ENCODE assay signal across 14 cellular contexts in the genomic region with DNA sequence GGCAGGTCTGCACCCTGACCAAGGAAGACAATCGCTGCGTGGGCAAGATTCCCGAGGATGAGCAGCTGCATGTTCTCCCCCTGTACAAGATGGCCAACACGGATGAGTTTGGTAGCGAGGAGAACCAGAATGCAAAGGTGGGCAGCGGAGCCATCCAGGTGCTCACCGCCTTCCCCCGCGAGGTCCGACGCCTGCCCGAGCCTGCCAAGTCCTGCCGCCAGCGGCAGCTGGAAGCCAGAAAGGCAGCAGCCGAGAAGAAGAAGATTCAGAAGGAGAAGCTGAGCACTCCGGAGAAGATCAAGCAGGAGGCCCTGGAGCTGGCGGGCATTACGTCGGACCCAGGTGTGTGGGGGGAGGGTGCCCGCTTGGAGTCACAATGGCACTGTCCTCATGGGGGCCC. TPM values are rescaled to one million over a fixed set of nuclear protein-coding genes. Genes with fewer than 3 reads are reported as not detected.
DNase-seq lines count a peak whose midpoint lies in the region; ATAC-seq and TF ChIP-seq lines count a peak whose summit lies in the region.
"Had no signal": no experiment of that assay in that cellular context is flagged by ENCODE, and none has a peak within 500 bp of the region (broad histone marks: within the 10 kb centered on the region; RNA-seq: fewer than 3 reads in every experiment).

No MANE protein-coding gene starts in this region.

- H3K27me3 Mint-ChIP-seq in activated CD4-positive, alpha-beta T cell treated with anti-CD3 and anti-CD28 coated beads, Interleukin-2, amount 10 ng/mL, durations not matched to agents 7 days and 5 days, result no peaks in the 10 kb centered on the region
- no peaks in the 10 kb centered on the region for H3K27me3 Mint-ChIP-seq in activated naive CD4-positive, alpha-beta T cell treated with anti-CD3 and anti-CD28 coated beads for 36 hours (ENCODE audit: low read depth)
- H3K27me3 Mint-ChIP-seq in naive thymus-derived CD4-positive, alpha-beta T cell, result no peaks in the 10 kb centered on the region
- H3K27me3 Mint-ChIP-seq in type B pancreatic cell, result no peaks in the 10 kb centered on the region

- intact Hi-C loops in activated naive CD4-positive, alpha-beta T cell treated with anti-CD3 and anti-CD28 coated beads for 36 hours (cut with micrococcal nuclease), result no loop called here
- intact Hi-C loops in naive thymus-derived CD4-positive, alpha-beta T cell (cut with micrococcal nuclease), result no loop called here

- H3K27ac Mint-ChIP-seq in activated CD4-positive, alpha-beta T cell treated with anti-CD3 and anti-CD28 coated beads, Interleukin-2, amount 10 ng/mL, durations not matched to agents 7 days and 5 days, result peak overlapping the region; percentile 26
- H3K27ac Mint-ChIP-seq in activated naive CD4-positive, alpha-beta T cell treated with anti-CD3 and anti-CD28 coated beads for 36 hours, result peak overlapping the region; percentile 24
- no peak overlapping the region for H3K27ac Mint-ChIP-seq in naive thymus-derived CD4-positive, alpha-beta T cell
- no peak overlapping the region for H3K27ac Mint-ChIP-seq in type B pancreatic cell

- peaks cover 15% of the 10 kb centered on the region for H3K36me3 Mint-ChIP-seq in activated CD4-positive, alpha-beta T cell treated with anti-CD3 and anti-CD28 coated beads, Interleukin-2, amount 10 ng/mL, durations not matched to agents 7 days and 5 days (ENCODE audit: low read depth)
- H3K36me3 Mint-ChIP-seq in activated naive CD4-positive, alpha-beta T cell treated with anti-CD3 and anti-CD28 coated beads for 36 hours (ENCODE audit: low read depth), result peaks cover 16% of the 10 kb centered on the region
- peaks cover under 1 to 52% (median 9%) of the 10 kb centered on the region in 5 donors for H3K36me3 Mint-ChIP-seq in naive thymus-derived CD4-positive, alpha-beta T cell
- peaks cover 3% of the 10 kb centered on the region for H3K36me3 Mint-ChIP-seq in type B pancreatic cell

- H3K36me3 ChIP-seq in naive thymus-derived CD4-positive, alpha-beta T cell (ENCODE audit: control insufficient read depth in 2 of 3, insufficient read depth in 3 of 3, low read length in 3 of 3), result peaks cover 5 to 82% (median 6%) of the 10 kb centered on the region in 3 experiments

- no peaks in the 10 kb centered on the region for H3K4me1 ChIP-seq in naive thymus-derived CD4-positive, alpha-beta T cell (ENCODE audit: control insufficient read depth in 2 of 2, insufficient read depth in 2 of 2, low read length in 2 of 2)

- no peaks in the 10 kb centered on the region for H3K9me3 Mint-ChIP-seq in activated CD4-positive, alpha-beta T cell treated with anti-CD3 and anti-CD28 coated beads, Interleukin-2, amount 10 ng/mL, durations not matched to agents 7 days and 5 days
- no peaks in the 10 kb centered on the region for H3K9me3 Mint-ChIP-seq in activated naive CD4-positive, alpha-beta T cell treated with anti-CD3 and anti-CD28 coated beads for 36 hours
- H3K9me3 Mint-ChIP-seq in naive thymus-derived CD4-positive, alpha-beta T cell, result peaks cover 0 to 1% (median 0%) of the 10 kb centered on the region in 11 donors
- H3K9me3 Mint-ChIP-seq in type B pancreatic cell, result no peaks in the 10 kb centered on the region

- no peak overlapping the region for H3K4me3 Mint-ChIP-seq in activated CD4-positive, alpha-beta T cell treated with anti-CD3 and anti-CD28 coated beads, Interleukin-2, amount 10 ng/mL, durations not matched to agents 7 days and 5 days
- no peak overlapping the region for H3K4me3 Mint-ChIP-seq in activated naive CD4-positive, alpha-beta T cell treated with anti-CD3 and anti-CD28 coated beads for 36 hours
- H3K4me3 Mint-ChIP-seq in naive thymus-derived CD4-positive, alpha-beta T cell, result no peak overlapping the region
- no peak overlapping the region for H3K4me3 Mint-ChIP-seq in type B pancreatic cell

- CTCF ChIA-PET in activated CD4-positive, alpha-beta T cell treated with anti-CD3 and anti-CD28 coated beads, Interleukin-2, amount 10 ng/mL, durations not matched to agents 7 days and 5 days (lab: Charles Lee), result interaction anchor here (0.8 to 1.5 kb wide), 2 partner anchors 21 to 48 kb away, joined by 3 read pairs; no protein-coding TSS in a partner anchor
- CTCF ChIA-PET in activated naive CD4-positive, alpha-beta T cell treated with anti-CD3 and anti-CD28 coated beads for 36 hours (lab: Charles Lee), result interaction anchor here (0.6 kb wide), 1 partner anchor 26 kb away, joined by 4 read pairs; no protein-coding TSS in a partner anchor
- CTCF ChIA-PET in naive thymus-derived CD4-positive, alpha-beta T cell (lab: Charles Lee), result no interaction called here

- no peak overlapping the region for H3K27ac ChIP-seq in naive thymus-derived CD4-positive, alpha-beta T cell (ENCODE audit: low read depth, low read length)
- H3K27ac ChIP-seq: 22Rv1, GM23248, HL-60 had no signal

- TF ChIP-seq CTCF in type B pancreatic cell (conservative IDR thresholded peaks at IDR 0.05), result no peak

- POLR2A ChIA-PET in activated CD4-positive, alpha-beta T cell treated with anti-CD3 and anti-CD28 coated beads, Interleukin-2, amount 10 ng/mL, durations not matched to agents 7 days and 5 days (lab: Charles Lee), result no interaction called here
- POLR2A ChIA-PET in naive thymus-derived CD4-positive, alpha-beta T cell (lab: Charles Lee), result no interaction called here

- H3K27me3 ChIP-seq in naive thymus-derived CD4-positive, alpha-beta T cell (ENCODE audit: control insufficient read depth in 2 of 2, insufficient read depth in 2 of 2, low read length in 2 of 2), result no peaks in the 10 kb centered on the region

- ATAC-seq in naive thymus-derived CD4-positive, alpha-beta T cell, result peak; percentile 14
- ATAC-seq: GM12878 had no signal

- H3K4me1 Mint-ChIP-seq in activated CD4-positive, alpha-beta T cell treated with anti-CD3 and anti-CD28 coated beads, Interleukin-2, amount 10 ng/mL, durations not matched to agents 7 days and 5 days, result no peaks in the 10 kb centered on the region
- no peaks in the 10 kb centered on the region for H3K4me1 Mint-ChIP-seq in activated naive CD4-positive, alpha-beta T cell treated with anti-CD3 and anti-CD28 coated beads for 36 hours (ENCODE audit: low read depth)
- H3K4me1 Mint-ChIP-seq in naive thymus-derived CD4-positive, alpha-beta T cell, result peaks cover 0 to 6% (median 0%) of the 10 kb centered on the region in 7 donors
- H3K4me1 Mint-ChIP-seq in type B pancreatic cell (ENCODE audit: unreplicated experiment), result peaks cover 6% of the 10 kb centered on the region

- H3K4me3 ChIP-seq in naive thymus-derived CD4-positive, alpha-beta T cell (ENCODE audit: low read length), result no peak overlapping the region
- H3K4me3 ChIP-seq: GM12878, GM23248 had no signal

- DNase-seq in activated CD4-positive, alpha-beta T cell treated with anti-CD3 and anti-CD28 coated beads, Interleukin-2, amount 10 ng/mL, durations not matched to agents 7 days and 5 days, result no peak
- no peak for DNase-seq in activated CD4-positive, alpha-beta T cell treated with anti-CD3 and anti-CD28 coated beads, Interleukin-2, amount 50 U/mL, for 4 hours
- no peak for DNase-seq in activated naive CD4-positive, alpha-beta T cell treated with anti-CD3 and anti-CD28 coated beads for 36 hours
- DNase-seq in activated naive CD4-positive, alpha-beta T cell (lab: John Stamatoyannopoulos, UW), result no peak
- DNase-seq in naive thymus-derived CD4-positive, alpha-beta T cell, result no peak
- DNase-seq in type B pancreatic cell (ENCODE audit: extremely low spot score, unreplicated experiment) (peak; percentile 68), COR-L47 (lab: John Stamatoyannopoulos, UW) (no peak), iPS-NIHi11 (ENCODE audit: low spot score) (no peak)
- DNase-seq: Calu3, DMS 273 treated with DMSO at 0.1 percent for 48 hours, GM23248 had no signal

- no peaks in the 10 kb centered on the region for H3K9me3 ChIP-seq in naive thymus-derived CD4-positive, alpha-beta T cell (ENCODE audit: control insufficient read depth in 2 of 3, low read length in 3 of 3)

RNA-seq across cellular contexts. Expression of gene BOLA3, which starts 48.4 kb away (rescaled TPM):
- 10 to 100 TPM; 53.3 to 63.2 TPM for total RNA-seq in activated CD4-positive, alpha-beta T cell treated with anti-CD3 and anti-CD28 coated beads, Interleukin-2, amount 10 ng/mL, durations not matched to agents 7 days and 5 days
- 100 to 1,000 TPM; 103 to 112 TPM for total RNA-seq in activated naive CD4-positive, alpha-beta T cell treated with anti-CD3 and anti-CD28 coated beads for 36 hours
- total RNA-seq in naive thymus-derived CD4-positive, alpha-beta T cell, result 10 to 100 TPM in 4 of 5 experiments, 1 to 10 TPM in 1; 6.9 to 54.8 (median 13.7) TPM
- polyA plus RNA-seq in naive thymus-derived CD4-positive, alpha-beta T cell, result 10 to 100 TPM; 70.0 to 87.3 TPM
- 35.6 and 54.3 TPM in 2 replicates for total RNA-seq in type B pancreatic cell (ENCODE audit: low replicate concordance)

Comparison
In these comparisons a context has a peak if more than half of its experiments do, and no peak if none do; other contexts are left out.
1. H3K27ac Mint-ChIP-seq: peak in activated CD4-positive, alpha-beta T cell treated with anti-CD3 and anti-CD28 coated beads, Interleukin-2, amount 10 ng/mL, durations not matched to agents 7 days and 5 days (single experiment) and activated naive CD4-positive, alpha-beta T cell treated with anti-CD3 and anti-CD28 coated beads for 36 hours (single experiment); none in naive thymus-derived CD4-positive, alpha-beta T cell (0 of 9) and type B pancreatic cell (single experiment).